8 cellular contexts compared by ENCODE assay signal in the genomic region with DNA sequence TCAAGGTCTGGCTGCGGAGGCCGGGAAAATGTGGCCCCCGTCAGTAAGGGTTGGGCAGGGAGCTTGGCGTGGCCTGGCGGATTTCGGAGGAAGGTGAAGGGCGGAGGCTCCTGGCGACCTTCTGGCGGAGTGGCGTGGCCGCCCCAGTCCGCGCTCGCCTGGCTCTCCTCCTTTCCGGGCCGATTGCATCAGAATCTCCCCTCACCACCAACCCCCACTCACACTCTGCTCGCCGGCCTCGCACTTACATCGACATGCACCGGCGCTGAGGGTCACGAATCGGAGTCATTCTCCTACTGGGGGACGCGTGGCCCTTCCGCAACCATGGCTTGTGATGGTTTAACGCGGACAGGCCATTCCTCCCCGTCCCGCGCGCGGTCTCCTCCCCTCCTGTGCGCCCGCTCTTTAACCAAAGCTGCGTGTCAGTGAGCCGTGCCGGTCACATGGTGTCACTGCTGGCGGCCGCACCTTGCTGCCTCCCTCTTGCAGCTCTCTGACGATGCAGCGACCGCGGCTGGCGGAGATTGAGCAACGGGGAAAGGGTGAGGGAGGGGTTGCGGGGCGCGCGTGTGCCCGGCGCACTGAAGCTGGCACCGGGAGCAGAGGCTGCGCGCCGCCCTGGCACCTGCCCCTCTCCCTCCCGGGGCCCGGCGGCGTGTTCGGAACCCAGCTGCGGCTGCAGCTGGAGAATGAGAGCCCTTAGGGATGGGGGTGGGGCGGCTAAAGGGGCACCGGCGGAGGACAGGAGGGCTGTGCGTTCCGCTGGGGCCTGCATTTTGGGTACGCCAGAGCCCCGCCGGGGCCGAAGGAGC. TPM values are rescaled to one million over a fixed set of nuclear protein-coding genes. Genes with fewer than 3 reads are reported as not detected.
DNase-seq lines count a peak whose midpoint lies in the region; ATAC-seq and TF ChIP-seq lines count a peak whose summit lies in the region.

Gene SLC38A1, minus strand, starts transcription at position 427 of the 812 bp plus-strand sequence. CDS start 29,243 bp downstream, outside the sequence.

- POLR2A ChIA-PET in activated CD8-positive, alpha-beta memory T cell treated with anti-CD3 and anti-CD28 coated beads for 36 hours (lab: Charles Lee) = interaction anchor here (0.9 to 3.2 kb wide), 14 partner anchors 9 to 951 kb away, joined by 3 to 82 read pairs (median 4); partner anchors contain the start of genes SCAF11 and SLC38A2

- peak; percentile 8 for TF ChIP-seq CTCF in C4-2B (conservative IDR thresholded peaks at IDR 0.05)

- in situ Hi-C loops in endometrial microvascular endothelial cells (cut with HindIII; ENCODE audit: inconsistent ontology term, low pct_unique_long_range_greater_than_20kb, low sequenced_read_pairs) = no loop called here

- peak; percentile 63 for ATAC-seq in GM19351 (IDR thresholded peaks at IDR 0.05; ENCODE audit: unreplicated experiment)
- peak; percentile 58 for ATAC-seq in HG03469 (IDR thresholded peaks at IDR 0.05; ENCODE audit: unreplicated experiment)

- CTCF ChIA-PET in activated CD8-positive, alpha-beta memory T cell treated with anti-CD3 and anti-CD28 coated beads for 36 hours (lab: Charles Lee) = interaction anchor here (1.2 to 1.4 kb wide), 4 partner anchors 49 to 278 kb away, joined by 3 to 4 read pairs (median 3); no protein-coding TSS in a partner anchor

- DNase-seq in NCI-H748 (lab: John Stamatoyannopoulos, UW; ENCODE audit: unreplicated experiment) = peak; percentile 93
- peak; percentile 72 for DNase-seq in midbrain (lab: John Stamatoyannopoulos, UW)
- DNase-seq in stimulated activated CD8-positive, alpha-beta memory T cell treated with anti-CD3 and anti-CD28 coated beads, Interleukin-2, amount 100 ng/mL, for 48 hours (ENCODE audit: low read depth in 2 of 2) = peak; percentile 74 to 75

- H3K27ac ChIP-seq in C4-2B = peak within 1 kb of the TSS; percentile 92

RNA-seq across cellular contexts. Expression of gene SLC38A1, which starts in this region (rescaled TPM):
- 100 to 1,000 TPM; 248 to 250 TPM for total RNA-seq in activated CD8-positive, alpha-beta memory T cell treated with anti-CD3 and anti-CD28 coated beads for 36 hours
- total RNA-seq in endometrial microvascular endothelial cells (ENCODE audit: inconsistent ontology term) = 82.9 TPM

Comparison
In these comparisons a context has a peak if more than half of its experiments do, and no peak if none do; other contexts are left out.
1. Peak in every context shown above with its lines: DNase-seq, ATAC-seq and H3K27ac ChIP-seq.